ENCODE assay signal across 38 cellular contexts in the genomic region with DNA sequence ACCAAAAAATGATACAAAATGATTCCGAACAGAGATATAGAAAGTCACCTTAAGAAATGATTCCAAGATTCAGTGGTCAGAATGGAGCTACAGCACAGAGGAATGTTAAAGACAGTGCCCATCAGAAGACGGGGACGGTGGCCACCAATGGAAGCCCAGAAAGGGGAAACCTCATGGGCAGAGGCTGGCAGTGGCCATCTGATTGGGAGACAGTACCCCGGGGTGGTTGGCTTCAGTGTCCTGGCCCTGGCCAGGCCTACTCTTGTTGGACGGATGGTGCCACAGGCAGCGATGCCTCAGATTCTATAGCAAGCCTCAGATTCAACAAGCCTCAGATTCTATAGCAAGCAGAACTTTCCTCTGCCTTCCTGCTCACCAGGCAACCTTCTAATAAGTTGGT. TPM values are rescaled to one million over a fixed set of nuclear protein-coding genes. Genes with fewer than 3 reads are reported as not detected.
"Had no signal": no experiment of that assay in that cellular context is flagged by ENCODE, and none has a peak within 500 bp of the region (broad histone marks: within the 10 kb centered on the region; RNA-seq: fewer than 3 reads in every experiment).

No MANE protein-coding gene starts in this region.

- H3K27ac Mint-ChIP-seq: activated B cell treated with CpG ODN at 0.5 μM for 24 hours; activated CD4-positive, alpha-beta memory T cell treated with anti-CD3 and anti-CD28 coated beads, Interleukin-2, amount 10 ng/mL, durations not matched to agents 7 days and 5 days; activated CD8-positive, alpha-beta memory T cell treated with anti-CD3 and anti-CD28 coated beads, Interleukin-2, amount 10 ng/mL, durations not matched to agents 7 days and 5 days; activated naive CD8-positive, alpha-beta T cell treated with anti-CD3 and anti-CD28 coated beads for 36 hours had no signal

- H3K9me3 ChIP-seq: breast epithelium, Peyer's patch had no signal

- ATAC-seq: activated CD8-positive, alpha-beta memory T cell treated with anti-CD3 and anti-CD28 coated beads, Interleukin-2, amount 10 ng/mL, durations not matched to agents 7 days and 5 days; PC-3; Right ventricle myocardium inferior had no signal

- H3K36me3 ChIP-seq: breast epithelium, Peyer's patch had no signal

- DNase-seq: activated B cell treated with CpG ODN at 0.5 μM for 24 hours; activated CD4-positive, alpha-beta memory T cell treated with anti-CD3 and anti-CD28 coated beads, Interleukin-2, amount 10 ng/mL, durations not matched to agents 7 days and 5 days; activated CD4-positive, alpha-beta T cell treated with anti-CD3 and anti-CD28 coated beads for 4 hours; activated CD4-positive, CD25-positive, alpha-beta regulatory T cell treated with anti-CD3 and anti-CD28 coated beads, Interleukin-2, amount 50 U/mL, for 72 hours; activated CD8-positive, alpha-beta memory T cell treated with anti-CD3 and anti-CD28 coated beads for 24 hours; activated CD8-positive, alpha-beta memory T cell treated with anti-CD3 and anti-CD28 coated beads, Interleukin-2, amount 10 ng/mL, durations not matched to agents 7 days and 5 days; activated CD8-positive, alpha-beta memory T cell treated with anti-CD3 and anti-CD28 coated beads, Interleukin-2, amount 50 U/mL, for 48 hours; activated effector memory CD4-positive, alpha-beta T cell treated with anti-CD3 and anti-CD28 coated beads, Interleukin-2, amount 50 U/mL, for 16 hours; activated naive CD4-positive, alpha-beta T cell; activated naive CD4-positive, alpha-beta T cell treated with anti-CD3 and anti-CD28 coated beads, Interleukin-2, amount 50 U/mL, for 16 hours; activated naive CD8-positive, alpha-beta T cell treated with anti-CD3 and anti-CD28 coated beads for 36 hours; activated T-cell treated with anti-CD3 and anti-CD28 coated beads, Interleukin-2, amount 50 U/mL, for 48 hours; amniotic stem cell; caudate nucleus; cerebellar nuclear complex; MM.1S; MV-4-11; NCI-H1092; NCI-H1436 treated with DMSO at 0.1 percent for 48 hours; NCI-H187; NCI-H2029 treated with DMSO at 0.1 percent for 48 hours; NCI-H2107; NCI-H2171; NCI-H510A treated with DMSO at 0.1 percent for 48 hours; NCI-H69; PC-3; RPMI8226; SIG-M5; T-helper 1 cell; T-helper 2 cell; T-helper 9 cell had no signal

- H3K4me1 Mint-ChIP-seq: activated B cell treated with CpG ODN at 0.5 μM for 24 hours; activated naive CD8-positive, alpha-beta T cell treated with anti-CD3 and anti-CD28 coated beads for 36 hours had no signal

- H3K9me3 Mint-ChIP-seq: activated B cell treated with CpG ODN at 0.5 μM for 24 hours; activated CD4-positive, alpha-beta memory T cell treated with anti-CD3 and anti-CD28 coated beads, Interleukin-2, amount 10 ng/mL, durations not matched to agents 7 days and 5 days; activated naive CD8-positive, alpha-beta T cell treated with anti-CD3 and anti-CD28 coated beads for 36 hours had no signal

- H3K9ac ChIP-seq: KMS-11 had no signal

- H3K27me3 ChIP-seq: breast epithelium, Peyer's patch had no signal

- H3K27me3 Mint-ChIP-seq: activated B cell treated with CpG ODN at 0.5 μM for 24 hours had no signal

- H3K27ac ChIP-seq: breast epithelium, KMS-11, Peyer's patch, VCaP had no signal

- H3K36me3 Mint-ChIP-seq: activated CD8-positive, alpha-beta memory T cell treated with anti-CD3 and anti-CD28 coated beads, Interleukin-2, amount 10 ng/mL, durations not matched to agents 7 days and 5 days; activated naive CD8-positive, alpha-beta T cell treated with anti-CD3 and anti-CD28 coated beads for 36 hours had no signal

- H3K4me2 ChIP-seq: KMS-11 had no signal

- H3K4me1 ChIP-seq: breast epithelium, Peyer's patch had no signal

- H3K4me3 ChIP-seq: breast epithelium, Peyer's patch had no signal

- H3K4me3 Mint-ChIP-seq: activated B cell treated with CpG ODN at 0.5 μM for 24 hours; activated CD4-positive, alpha-beta memory T cell treated with anti-CD3 and anti-CD28 coated beads, Interleukin-2, amount 10 ng/mL, durations not matched to agents 7 days and 5 days; activated CD8-positive, alpha-beta memory T cell treated with anti-CD3 and anti-CD28 coated beads, Interleukin-2, amount 10 ng/mL, durations not matched to agents 7 days and 5 days; activated naive CD8-positive, alpha-beta T cell treated with anti-CD3 and anti-CD28 coated beads for 36 hours had no signal

RNA-seq across cellular contexts. Expression of a gene that starts 16.6 kb away (rescaled TPM):
- total RNA-seq: LHCN-M2, SK-MEL-5 had no signal
